ENCODE assay signal across 8 cellular contexts in genomic region chr17:76727745-76728456, GRCh38. TPM values are rescaled to one million over a fixed set of nuclear protein-coding genes. Genes with fewer than 3 reads are reported as not detected.
DNase-seq lines count a peak whose midpoint lies in the region; ATAC-seq, FAIRE-seq and TF ChIP-seq lines count a peak whose summit lies in the region.

No MANE protein-coding gene starts in this region.

- no peaks in the 10 kb centered on the region for H3K9me3 ChIP-seq in A549
- no peaks in the 10 kb centered on the region for H3K9me3 ChIP-seq in iPS-18a (ENCODE audit: control insufficient read depth, low read depth, low read length)

- FAIRE-seq in A549 (lab: Jason Lieb, UNC) = no peak

- peak overlapping the region; percentile 95 for H3K4me3 Mint-ChIP-seq in activated T-helper 1 cell treated with anti-CD3 and anti-CD28 coated beads, Interleukin-12 subunit alpha, Interleukin-12 subunit beta, Interleukin-2, Interleukin-4 antibody, amounts not matched to agents 30 ng/mL and 10 ng/mL and 1 ng/mL, durations not matched to agents 14 hours and 24 hours and 36 hours
- peak overlapping the region; percentile 94 for H3K4me3 Mint-ChIP-seq in stimulated activated naive CD8-positive, alpha-beta T cell treated with anti-CD3 and anti-CD28 coated beads, Interleukin-15, Interleukin-2, amounts not matched to agents 100 ng/mL and 50 ng/mL, for 24 hours

- POLR2A ChIA-PET in A549 (lab: Yijun Ruan, JAX) = interaction anchor here (0.7 to 3.8 kb wide), 5 partner anchors 9 to 186 kb away, joined by 5 to 12 read pairs (median 8); partner anchors contain the start of genes MFSD11, MXRA7 and SRSF2

- H3K36me3 Mint-ChIP-seq in activated T-helper 1 cell treated with anti-CD3 and anti-CD28 coated beads, Interleukin-12 subunit alpha, Interleukin-12 subunit beta, Interleukin-2, Interleukin-4 antibody, amounts not matched to agents 30 ng/mL and 10 ng/mL and 1 ng/mL, durations not matched to agents 14 hours and 24 hours and 36 hours (ENCODE audit: low read depth) = peaks cover 36% of the 10 kb centered on the region
- peaks cover 59% of the 10 kb centered on the region for H3K36me3 Mint-ChIP-seq in stimulated activated naive CD8-positive, alpha-beta T cell treated with anti-CD3 and anti-CD28 coated beads, Interleukin-15, Interleukin-2, amounts not matched to agents 100 ng/mL and 50 ng/mL, for 24 hours (ENCODE audit: low read depth)

- TF ChIP-seq RAD21 in A549 (conservative IDR thresholded peaks at IDR 0.05 in 1 of 2, IDR thresholded peaks at IDR 0.05 in 1 of 2) = no peak

- peaks cover 39% of the 10 kb centered on the region for H3K4me1 Mint-ChIP-seq in activated T-helper 1 cell treated with anti-CD3 and anti-CD28 coated beads, Interleukin-12 subunit alpha, Interleukin-12 subunit beta, Interleukin-2, Interleukin-4 antibody, amounts not matched to agents 30 ng/mL and 10 ng/mL and 1 ng/mL, durations not matched to agents 14 hours and 24 hours and 36 hours (ENCODE audit: low read depth)
- H3K4me1 Mint-ChIP-seq in stimulated activated naive CD8-positive, alpha-beta T cell treated with anti-CD3 and anti-CD28 coated beads, Interleukin-15, Interleukin-2, amounts not matched to agents 100 ng/mL and 50 ng/mL, for 24 hours (ENCODE audit: low read depth) = peaks cover 70% of the 10 kb centered on the region

- intact Hi-C loops in activated T-helper 1 cell treated with anti-CD3 and anti-CD28 coated beads, Interleukin-12 subunit alpha, Interleukin-12 subunit beta, Interleukin-2, Interleukin-4 antibody, amounts not matched to agents 30 ng/mL and 10 ng/mL and 1 ng/mL, durations not matched to agents 14 hours and 24 hours and 36 hours (cut with micrococcal nuclease) = loop anchor here (2.0 to 5.0 kb wide), 4 partner anchors 269 to 1404 kb away; partner anchors contain the start of genes SEC14L1 and TMC8

- peak overlapping the region; percentile 97 for H3K4me3 ChIP-seq in A549
- peak overlapping the region; percentile 96; the same call in 1 of the 2 replicates for H3K4me3 ChIP-seq in H7 (ENCODE audit: insufficient read depth, low read depth, low read length)
- peak overlapping the region; percentile 88 for H3K4me3 ChIP-seq in iPS-18a (ENCODE audit: low read length)

- no peaks in the 10 kb centered on the region for H3K9me3 Mint-ChIP-seq in activated T-helper 1 cell treated with anti-CD3 and anti-CD28 coated beads, Interleukin-12 subunit alpha, Interleukin-12 subunit beta, Interleukin-2, Interleukin-4 antibody, amounts not matched to agents 30 ng/mL and 10 ng/mL and 1 ng/mL, durations not matched to agents 14 hours and 24 hours and 36 hours
- no peaks in the 10 kb centered on the region for H3K9me3 Mint-ChIP-seq in stimulated activated naive CD8-positive, alpha-beta T cell treated with anti-CD3 and anti-CD28 coated beads, Interleukin-15, Interleukin-2, amounts not matched to agents 100 ng/mL and 50 ng/mL, for 24 hours

- no peaks in the 10 kb centered on the region for H3K27me3 Mint-ChIP-seq in activated T-helper 1 cell treated with anti-CD3 and anti-CD28 coated beads, Interleukin-12 subunit alpha, Interleukin-12 subunit beta, Interleukin-2, Interleukin-4 antibody, amounts not matched to agents 30 ng/mL and 10 ng/mL and 1 ng/mL, durations not matched to agents 14 hours and 24 hours and 36 hours (ENCODE audit: insufficient read depth)
- no peaks in the 10 kb centered on the region for H3K27me3 Mint-ChIP-seq in stimulated activated naive CD8-positive, alpha-beta T cell treated with anti-CD3 and anti-CD28 coated beads, Interleukin-15, Interleukin-2, amounts not matched to agents 100 ng/mL and 50 ng/mL, for 24 hours

- peaks cover 11% of the 10 kb centered on the region for H3K36me3 ChIP-seq in H7 (replicated peaks; ENCODE audit: control insufficient read depth, insufficient read depth, low read length)
- peaks cover 29% of the 10 kb centered on the region for H3K36me3 ChIP-seq in iPS-18a (ENCODE audit: control insufficient read depth, low read depth, low read length)

- peak overlapping the region; percentile 96 for H3K27ac Mint-ChIP-seq in activated T-helper 1 cell treated with anti-CD3 and anti-CD28 coated beads, Interleukin-12 subunit alpha, Interleukin-12 subunit beta, Interleukin-2, Interleukin-4 antibody, amounts not matched to agents 30 ng/mL and 10 ng/mL and 1 ng/mL, durations not matched to agents 14 hours and 24 hours and 36 hours
- peak overlapping the region; percentile 95 for H3K27ac Mint-ChIP-seq in stimulated activated naive CD8-positive, alpha-beta T cell treated with anti-CD3 and anti-CD28 coated beads, Interleukin-15, Interleukin-2, amounts not matched to agents 100 ng/mL and 50 ng/mL, for 24 hours

- ATAC-seq in A549 (no peak), GM21526 (IDR thresholded peaks at IDR 0.05; ENCODE audit: low FRiP score, unreplicated experiment) (no peak)

- TF ChIP-seq EP300 in A549 (IDR thresholded peaks at IDR 0.05) = no peak

- peak overlapping the region; percentile 94 for H3K9ac ChIP-seq in iPS-18a (ENCODE audit: low read length)

- CTCF ChIA-PET in A549 (lab: Yijun Ruan, JAX) = interaction anchor here (0.6 to 9.2 kb wide), 22 partner anchors 8 to 360 kb away, joined by 3 to 161 read pairs (median 3); partner anchors contain the start of genes MFSD11, MGAT5B and MXRA7

- TF ChIP-seq POLR2A in A549 (IDR thresholded peaks at IDR 0.05; ENCODE audit: low read length) = no peak

- DNase-seq in A549 (ENCODE audit: low read depth in 1 of 2, low spot score in 1 of 2) (no peak), H7 (no peak), inferior parietal cortex (ENCODE audit: extremely low spot score) (no peak), NCI-H2171 treated with DMSO at 0.1 percent for 48 hours (lab: John Stamatoyannopoulos, UW) (no peak)
- DNase-seq in activated T-helper 1 cell treated with anti-CD3 and anti-CD28 coated beads, Interleukin-12 subunit alpha, Interleukin-12 subunit beta, Interleukin-2, Interleukin-4 antibody, amounts not matched to agents 30 ng/mL and 10 ng/mL and 1 ng/mL, durations not matched to agents 14 hours and 24 hours and 36 hours (ENCODE audit: low spot score) = no peak

- TF ChIP-seq CTCF in A549 (IDR thresholded peaks at IDR 0.05) = no peak

- peaks cover 24% of the 10 kb centered on the region for H3K4me1 ChIP-seq in A549
- peaks cover 9% of the 10 kb centered on the region for H3K4me1 ChIP-seq in iPS-18a (ENCODE audit: control insufficient read depth, low read depth, low read length)

- 75% methylated on average over 18 of the region's 18 CpGs for WGBS in A549 (ENCODE audit: missing lambda C conversion rate)

- no peaks in the 10 kb centered on the region for H3K27me3 ChIP-seq in H7 (ENCODE audit: control insufficient read depth, insufficient read depth, low read length)
- H3K27me3 ChIP-seq in iPS-18a (ENCODE audit: control insufficient read depth, insufficient read depth, low read length) = no peaks in the 10 kb centered on the region

- H3K4me2 ChIP-seq in A549 = peak overlapping the region; percentile 83

- H3K27ac ChIP-seq in A549 = peak overlapping the region; percentile 93 to 99; a peak in 4 of 6 replicates
- peak overlapping the region; percentile 90 for H3K27ac ChIP-seq in iPS-18a (ENCODE audit: low read length)

RNA-seq across cellular contexts. Expression of gene METTL23, which starts 1.3 kb away (rescaled TPM):
- polyA plus RNA-seq in A549 (2011; rRNA removed) = 120 and 138 TPM in 2 replicates
- polyA plus RNA-seq in A549 (2012; cell fraction: cytosol; rRNA removed) = 59.6 and 69.2 TPM in 2 replicates
- 52.8 and 61.7 TPM in 2 replicates for polyA plus RNA-seq in A549 (2012; cell fraction: nucleus; rRNA removed)
- polyA plus RNA-seq in A549 (2017; fragmentation: RNase III; extraction: RNeasy Plus Mini Kit Qiagen cat#74134 plus additional on column Dnase treatment) = 64.6 to 67.2 TPM (median 64.9 TPM) in 3 replicates
- 22.2 and 33.0 TPM in 2 replicates for polyA minus RNA-seq in A549 (2011; rRNA and poly(A)+ RNA removed)
- total RNA-seq in H7 (2014; rRNA removed; shearing (Covaris generic)) = 50.0 and 54.4 TPM in 2 replicates
- total RNA-seq in activated T-helper 1 cell treated with anti-CD3 and anti-CD28 coated beads, Interleukin-12 subunit alpha, Interleukin-12 subunit beta, Interleukin-2, Interleukin-4 antibody, amounts not matched to agents 30 ng/mL and 10 ng/mL and 1 ng/mL, durations not matched to agents 14 hours and 24 hours and 36 hours = 35.5 and 38.2 TPM in 2 replicates

RNA-seq across cellular contexts. Expression of gene JMJD6, which starts 1.5 kb away (rescaled TPM):
- 17.5 and 23.0 TPM in 2 replicates for polyA plus RNA-seq in A549 (2011; rRNA removed)
- 29.8 and 31.6 TPM in 2 replicates for polyA plus RNA-seq in A549 (2012; cell fraction: cytosol; rRNA removed)
- polyA plus RNA-seq in A549 (2012; cell fraction: nucleus; rRNA removed) = 38.6 and 43.7 TPM in 2 replicates
- polyA plus RNA-seq in A549 (2017; fragmentation: RNase III; extraction: RNeasy Plus Mini Kit Qiagen cat#74134 plus additional on column Dnase treatment) = 44.5 to 55.3 TPM (median 53.3 TPM) in 3 replicates
- 16.0 and 23.1 TPM in 2 replicates for polyA minus RNA-seq in A549 (2011; rRNA and poly(A)+ RNA removed)
- 16.5 and 16.8 TPM in 2 replicates for total RNA-seq in H7 (2014; rRNA removed; shearing (Covaris generic))
- total RNA-seq in activated T-helper 1 cell treated with anti-CD3 and anti-CD28 coated beads, Interleukin-12 subunit alpha, Interleukin-12 subunit beta, Interleukin-2, Interleukin-4 antibody, amounts not matched to agents 30 ng/mL and 10 ng/mL and 1 ng/mL, durations not matched to agents 14 hours and 24 hours and 36 hours = 80.5 TPM in 2 replicates

RNA-seq across cellular contexts. Expression of gene SRSF2, which starts 9.2 kb away (rescaled TPM):
- 348 and 412 TPM in 2 replicates for polyA plus RNA-seq in A549 (2011; rRNA removed)
- 457 and 705 TPM in 2 replicates for polyA plus RNA-seq in A549 (2012; cell fraction: cytosol; rRNA removed)
- 1,115 and 2,236 TPM in 2 replicates for polyA plus RNA-seq in A549 (2012; cell fraction: nucleus; rRNA removed)
- 338 to 342 TPM (median 340 TPM) in 3 replicates for polyA plus RNA-seq in A549 (2017; fragmentation: RNase III; extraction: RNeasy Plus Mini Kit Qiagen cat#74134 plus additional on column Dnase treatment)
- polyA minus RNA-seq in A549 (2011; rRNA and poly(A)+ RNA removed) = 111 and 119 TPM in 2 replicates
- total RNA-seq in H7 (2014; rRNA removed; shearing (Covaris generic)) = 327 and 489 TPM in 2 replicates
- total RNA-seq in activated T-helper 1 cell treated with anti-CD3 and anti-CD28 coated beads, Interleukin-12 subunit alpha, Interleukin-12 subunit beta, Interleukin-2, Interleukin-4 antibody, amounts not matched to agents 30 ng/mL and 10 ng/mL and 1 ng/mL, durations not matched to agents 14 hours and 24 hours and 36 hours = 535 and 541 TPM in 2 replicates

RNA-seq across cellular contexts. Expression of gene MFSD11, which starts 10.0 kb away (rescaled TPM):
- 26.0 and 30.0 TPM in 2 replicates for polyA plus RNA-seq in A549 (2011; rRNA removed)
- 11.3 and 13.8 TPM in 2 replicates for polyA plus RNA-seq in A549 (2012; cell fraction: cytosol; rRNA removed)
- polyA plus RNA-seq in A549 (2012; cell fraction: nucleus; rRNA removed) = 22.0 and 27.9 TPM in 2 replicates
- polyA plus RNA-seq in A549 (2017; fragmentation: RNase III; extraction: RNeasy Plus Mini Kit Qiagen cat#74134 plus additional on column Dnase treatment) = 17.4 to 18.2 TPM (median 17.5 TPM) in 3 replicates
- polyA minus RNA-seq in A549 (2011; rRNA and poly(A)+ RNA removed) = 19.6 and 24.8 TPM in 2 replicates
- 11.1 and 16.5 TPM in 2 replicates for total RNA-seq in H7 (2014; rRNA removed; shearing (Covaris generic))
- 16.6 and 17.1 TPM in 2 replicates for total RNA-seq in activated T-helper 1 cell treated with anti-CD3 and anti-CD28 coated beads, Interleukin-12 subunit alpha, Interleukin-12 subunit beta, Interleukin-2, Interleukin-4 antibody, amounts not matched to agents 30 ng/mL and 10 ng/mL and 1 ng/mL, durations not matched to agents 14 hours and 24 hours and 36 hours

RNA-seq across cellular contexts. Expression of gene MXRA7, which starts 17.1 kb away (rescaled TPM):
- polyA plus RNA-seq in A549 (2011; rRNA removed) (47.8 and 80.1 TPM in 2 replicates), A549 (2017; fragmentation: RNase III; extraction: RNeasy Plus Mini Kit Qiagen cat#74134 plus additional on column Dnase treatment) (48.6 to 59.2 TPM (median 57.2 TPM) in 3 replicates)
- polyA plus RNA-seq in A549 (2012; cell fraction: cytosol; rRNA removed) = 23.0 and 30.3 TPM in 2 replicates
- 7.5 and 12.8 TPM in 2 replicates for polyA plus RNA-seq in A549 (2012; cell fraction: nucleus; rRNA removed)
- polyA minus RNA-seq in A549 (2011; rRNA and poly(A)+ RNA removed) = 20.3 and 22.2 TPM in 2 replicates
- 38.2 and 59.3 TPM in 2 replicates for total RNA-seq in H7 (2014; rRNA removed; shearing (Covaris generic))
- 3.8 and 5.1 TPM in 2 replicates for total RNA-seq in activated T-helper 1 cell treated with anti-CD3 and anti-CD28 coated beads, Interleukin-12 subunit alpha, Interleukin-12 subunit beta, Interleukin-2, Interleukin-4 antibody, amounts not matched to agents 30 ng/mL and 10 ng/mL and 1 ng/mL, durations not matched to agents 14 hours and 24 hours and 36 hours
